Comparison of ENCODE assay signal across 1 cellular context in the genomic region with DNA sequence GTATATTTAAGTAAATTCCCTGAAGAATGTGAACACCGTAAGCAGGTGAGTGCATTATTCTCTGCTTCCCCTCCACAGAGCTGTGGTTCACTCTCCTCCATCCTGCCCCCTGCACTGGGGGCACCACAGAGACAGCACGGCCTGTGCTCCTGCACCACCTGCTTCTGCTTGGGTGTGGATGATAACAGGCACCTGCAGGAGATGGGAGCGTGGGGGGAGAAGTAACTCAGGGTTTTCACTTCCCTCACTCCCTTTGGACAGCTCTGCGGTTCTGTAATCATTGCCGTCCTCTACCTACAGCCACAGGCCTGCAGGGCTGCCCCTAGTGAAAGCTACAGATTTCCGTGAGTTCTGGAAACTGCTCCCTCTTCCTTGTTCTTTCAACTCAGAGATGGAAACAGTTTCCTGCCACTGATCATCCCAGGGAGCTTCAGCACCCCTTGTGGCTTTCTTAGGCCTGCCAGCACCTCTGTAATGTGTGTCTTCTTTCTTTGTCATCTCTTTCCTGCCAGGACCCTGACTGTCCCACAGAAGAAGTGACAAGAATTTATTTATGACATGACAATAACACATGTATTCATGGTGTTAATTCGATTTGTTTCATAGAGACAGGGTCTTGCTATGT.
TF ChIP-seq lines count a peak whose summit lies in the region.

No MANE protein-coding gene starts in this region.

TF ChIP-seq in K562, 482 proteins besides CTCF, POLR2A, EP300 and RAD21:
- TF ChIP-seq NONO (IDR thresholded peaks at IDR 0.05; ENCODE audit: low read depth in 2 of 2, low read length in 1 of 2) (no peak), CBFA2T3 (IDR thresholded peaks at IDR 0.05) (0 out of 2 replicates have a peak, but pooled peaks have one; percentile 7), ZNF644 (tag; IDR thresholded peaks at IDR 0.05; ENCODE audit: low read depth) (no peak), ZNF444 (CRISPR knock-in tag; IDR thresholded peaks at IDR 0.05) (no peak)
- TF ChIP-seq, protein P1, sequence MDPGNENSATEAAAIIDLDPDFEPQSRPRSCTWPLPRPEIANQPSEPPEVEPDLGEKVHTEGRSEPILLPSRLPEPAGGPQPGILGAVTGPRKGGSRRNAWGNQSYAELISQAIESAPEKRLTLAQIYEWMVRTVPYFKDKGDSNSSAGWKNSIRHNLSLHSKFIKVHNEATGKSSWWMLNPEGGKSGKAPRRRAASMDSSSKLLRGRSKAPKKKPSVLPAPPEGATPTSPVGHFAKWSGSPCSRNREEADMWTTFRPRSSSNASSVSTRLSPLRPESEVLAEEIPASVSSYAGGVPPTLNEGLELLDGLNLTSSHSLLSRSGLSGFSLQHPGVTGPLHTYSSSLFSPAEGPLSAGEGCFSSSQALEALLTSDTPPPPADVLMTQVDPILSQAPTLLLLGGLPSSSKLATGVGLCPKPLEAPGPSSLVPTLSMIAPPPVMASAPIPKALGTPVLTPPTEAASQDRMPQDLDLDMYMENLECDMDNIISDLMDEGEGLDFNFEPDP (CRISPR knock-in tag; IDR thresholded peaks at IDR 0.05) = no peak
